Comparison of ENCODE assay signal across 16 cellular contexts in the genomic region with DNA sequence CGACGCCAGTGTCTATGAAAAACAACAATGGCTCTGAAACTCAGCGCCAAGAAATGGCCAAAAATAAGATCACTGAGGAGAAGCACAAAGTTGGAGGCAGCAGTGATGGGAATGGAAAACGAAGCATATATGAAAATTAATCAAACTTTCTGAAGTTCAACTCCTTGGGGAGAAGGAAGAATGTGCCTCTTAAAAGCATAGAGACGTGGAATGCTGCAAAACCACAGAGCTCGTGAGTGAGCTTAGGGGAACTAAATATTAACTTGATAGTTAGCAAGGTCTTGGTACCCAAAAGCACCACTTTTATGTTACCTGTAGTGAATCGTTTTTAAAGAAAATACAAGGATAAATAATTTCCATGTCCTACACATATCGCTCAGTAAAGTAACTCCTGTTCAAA. TPM values are rescaled to one million over a fixed set of nuclear protein-coding genes. Genes with fewer than 3 reads are reported as not detected.
DNase-seq lines count a peak whose midpoint lies in the region; ATAC-seq, FAIRE-seq and TF ChIP-seq lines count a peak whose summit lies in the region.
"Had no signal": no experiment of that assay in that cellular context is flagged by ENCODE, and none has a peak within 500 bp of the region (broad histone marks: within the 10 kb centered on the region; RNA-seq: fewer than 3 reads in every experiment).

No MANE protein-coding gene starts in this region.

- POLR2A ChIA-PET in MCF 10A (lab: Yijun Ruan, JAX): no interaction called here

- peaks cover 11% of the 10 kb centered on the region for H3K36me3 Mint-ChIP-seq in Calu3 (ENCODE audit: insufficient read depth, unreplicated experiment)
- no peaks in the 10 kb centered on the region for H3K36me3 Mint-ChIP-seq in MCF 10A (ENCODE audit: insufficient read depth, unreplicated experiment)
- H3K36me3 Mint-ChIP-seq: natural killer cell had no signal

- H3K9me3 ChIP-seq in psoas muscle (no peaks in the 10 kb centered on the region), small intestine (ENCODE audit: control insufficient read depth, low read depth) (no peaks in the 10 kb centered on the region)
- H3K9me3 ChIP-seq: Caco-2 had no signal

- H3K4me3 ChIP-seq in fibroblast of villous mesenchyme (ENCODE audit: low read depth, low read length) (no peak overlapping the region), psoas muscle (no peak overlapping the region), small intestine (ENCODE audit: low read depth in 1 of 2, low read length in 2 of 2) (no peak overlapping the region)

- H3K9me3 Mint-ChIP-seq in Calu3 (ENCODE audit: low read depth, unreplicated experiment) (no peaks in the 10 kb centered on the region), MCF 10A (ENCODE audit: unreplicated experiment) (no peaks in the 10 kb centered on the region)

- peak overlapping the region; percentile 87 for H3K27ac Mint-ChIP-seq in Calu3 (ENCODE audit: unreplicated experiment)
- no peak overlapping the region for H3K27ac Mint-ChIP-seq in MCF 10A (ENCODE audit: low read depth, unreplicated experiment)
- H3K27ac Mint-ChIP-seq: natural killer cell had no signal

- H3K27me3 ChIP-seq in psoas muscle (ENCODE audit: insufficient read depth in 3 of 3, low read length in 2 of 3) (peaks cover 0 to 10% (median 0%) of the 10 kb centered on the region in 3 donors), small intestine (ENCODE audit: control insufficient read depth in 2 of 2, insufficient read depth in 2 of 2, low read length in 2 of 2) (no peaks in the 10 kb centered on the region)
- H3K27me3 ChIP-seq: foreskin keratinocyte had no signal

- no peak for ATAC-seq in psoas muscle
- ATAC-seq: natural killer cell had no signal

- BruUV-seq in Calu3 (replicated peaks; lab: Mats Ljungman, UMichigan): no TSS peak
- BruUV-seq in MCF 10A (replicated peaks; lab: Mats Ljungman, UMichigan): no TSS peak

- H3K27ac ChIP-seq in psoas muscle (peak overlapping the region; percentile 7), small intestine (ENCODE audit: low read depth in 1 of 2, low read length in 1 of 2) (peak overlapping the region in 1 of 2 donors; percentile 4)
- H3K27ac ChIP-seq: foreskin keratinocyte had no signal

- CTCF ChIA-PET in Calu3 (lab: Charles Lee): interaction anchor here (1.0 to 1.4 kb wide), 2 partner anchors 16 to 22 kb away, joined by 3 read pairs; no protein-coding TSS in a partner anchor
- CTCF ChIA-PET in MCF 10A (lab: Yijun Ruan, JAX): no interaction called here

- H3K4me1 Mint-ChIP-seq in Calu3 (ENCODE audit: low read depth, unreplicated experiment) (peaks cover 76% of the 10 kb centered on the region), MCF 10A (ENCODE audit: insufficient read depth, unreplicated experiment) (no peaks in the 10 kb centered on the region)
- H3K4me1 Mint-ChIP-seq: natural killer cell had no signal

- WGBS in psoas muscle, 3 donors: 48 to 54% (median 50%) methylated on average over 8 of the region's 8 CpGs
- WGBS in small intestine, 3 donors: 64 to 76% (median 74%) methylated on average over 8 of the region's 8 CpGs

- H3K4me3 Mint-ChIP-seq in Calu3 (ENCODE audit: low read depth, unreplicated experiment) (peak overlapping the region; percentile 62), MCF 10A (ENCODE audit: unreplicated experiment) (no peak overlapping the region)
- H3K4me3 Mint-ChIP-seq: natural killer cell had no signal

- peak; percentile 26 for DNase-seq in Calu3
- peak; percentile 58 for DNase-seq in RPMI7951 (ENCODE audit: low read depth)
- peak; percentile 23 for DNase-seq in fibroblast of villous mesenchyme (ENCODE audit: low read depth)
- no peak for DNase-seq in psoas muscle
- no peak for DNase-seq in small intestine
- no peak for DNase-seq in DMS53 (lab: John Stamatoyannopoulos, UW)
- no peak for DNase-seq in stimulated activated CD4-positive, alpha-beta T cell treated with anti-CD3 and anti-CD28 coated beads, Interleukin-4, amount 100 ng/mL, for 1 hour
- no peak for DNase-seq in MCF 10A (ENCODE audit: unreplicated experiment)
- DNase-seq: activated CD4-positive, CD25-positive, alpha-beta regulatory T cell treated with anti-CD3 and anti-CD28 coated beads, Interleukin-2, amount 50 U/mL, for 72 hours; Caco-2; foreskin keratinocyte; GF-D8; natural killer cell; stimulated activated CD4-positive, alpha-beta T cell treated with anti-CD3 and anti-CD28 coated beads, Interleukin-2, amount 100 ng/mL, for 24 hours; T-helper 9 cell had no signal

- no peak for TF ChIP-seq CTCF in Calu3 (IDR thresholded peaks at IDR 0.05; ENCODE audit: unreplicated experiment)
- no peak for TF ChIP-seq CTCF in fibroblast of villous mesenchyme (IDR thresholded peaks at IDR 0.05; ENCODE audit: insufficient read depth, low read depth, low read length)
- no peak for TF ChIP-seq CTCF in psoas muscle (IDR thresholded peaks at IDR 0.05)
- TF ChIP-seq CTCF in MCF 10A (IDR thresholded peaks at IDR 0.05; ENCODE audit: unreplicated experiment): no peak

- no peaks in the 10 kb centered on the region for H3K4me1 ChIP-seq in psoas muscle
- no peaks in the 10 kb centered on the region for H3K4me1 ChIP-seq in small intestine (ENCODE audit: control insufficient read depth in 2 of 2, insufficient read depth in 1 of 2, low read depth in 1 of 2, low read length in 1 of 2)
- H3K4me1 ChIP-seq: Caco-2, foreskin keratinocyte had no signal

- H3K36me3 ChIP-seq in psoas muscle (ENCODE audit: insufficient read depth in 1 of 2, low read depth in 1 of 2) (no peaks in the 10 kb centered on the region), small intestine (ENCODE audit: control insufficient read depth in 2 of 2, insufficient read depth in 2 of 2, low read length in 2 of 2) (no peaks in the 10 kb centered on the region)

- H3K27me3 Mint-ChIP-seq in Calu3 (ENCODE audit: unreplicated experiment) (no peaks in the 10 kb centered on the region), MCF 10A (ENCODE audit: insufficient read depth, unreplicated experiment) (no peaks in the 10 kb centered on the region)

- intact Hi-C loops in Calu3 (cut with micrococcal nuclease; ENCODE audit: unreplicated experiment): loop anchor here (2.0 kb wide), 1 partner anchor 50 kb away; no protein-coding TSS in a partner anchor
- intact Hi-C loops in psoas muscle (cut with DNase I): no loop called here
- intact Hi-C loops in MCF 10A (cut with micrococcal nuclease): no loop called here

- no peak for FAIRE-seq in small intestine (lab: Jason Lieb, UNC)
- FAIRE-seq: H1 had no signal

RNA-seq across cellular contexts. Expression of a gene that starts 11.2 kb away (rescaled TPM):
- total RNA-seq in Calu3 (2022): 0.07 and 0.24 TPM in 2 replicates
- total RNA-seq in RPMI7951 (2014; rRNA removed; shearing (Covaris generic)): 0.12 and 0.20 TPM in 2 replicates
- total RNA-seq in fibroblast of villous mesenchyme: 0.86 and 6.1 TPM in 2 replicates
- 10 to 100 TPM; 18.7 to 58.0 (median 22.4) TPM for total RNA-seq in psoas muscle
- polyA plus RNA-seq in psoas muscle: 10 to 100 TPM; 14.3 to 23.3 (median 15.0) TPM
- polyA plus RNA-seq in small intestine: 1 to 10 TPM in 1 of 3 donors, under 1 TPM in 2; 0.45 to 7.4 (median 0.54) TPM
- total RNA-seq in MCF 10A (2022): not detected in 2 replicates
- total RNA-seq: Caco-2, foreskin keratinocyte, natural killer cell had no signal
- polyA plus RNA-seq: foreskin keratinocyte, H1 had no signal

Comparison
In these comparisons a context has a peak if more than half of its experiments do, and no peak if none do; other contexts are left out.
1. DNase-seq: peak in Calu3 (single experiment), RPMI7951 (single experiment) and fibroblast of villous mesenchyme (single experiment); none in psoas muscle (0 of 2), small intestine (single experiment), DMS53 (single experiment), stimulated activated CD4-positive, alpha-beta T cell treated with anti-CD3 and anti-CD28 coated beads, Interleukin-4, amount 100 ng/mL, for 1 hour (single experiment) and MCF 10A (single experiment).